9 cellular contexts compared by ENCODE assay signal in the genomic region with DNA sequence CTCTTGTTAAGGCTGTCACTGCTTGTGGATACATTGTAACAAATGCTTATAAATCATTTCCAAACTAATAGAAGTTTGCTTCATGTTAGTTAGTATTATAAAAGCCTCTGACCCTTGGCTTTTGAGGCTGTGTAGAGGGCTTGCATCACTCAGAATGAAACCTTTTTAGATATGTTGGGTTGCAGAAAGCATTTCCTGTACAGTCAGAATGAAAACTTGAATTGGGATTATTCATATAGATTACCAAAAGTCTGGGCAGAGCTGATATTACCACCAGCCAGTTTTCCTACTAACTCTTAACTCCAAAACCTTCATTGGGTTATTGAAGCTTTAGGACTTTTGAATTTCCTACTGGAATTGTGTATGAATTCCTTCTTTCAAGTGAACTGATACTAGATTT. TPM values are rescaled to one million over a fixed set of nuclear protein-coding genes. Genes with fewer than 3 reads are reported as not detected.
A peak's percentile ranks its signal among the peaks of the same experiment; 100 is the strongest.
DNase-seq lines count a peak whose midpoint lies in the region; ATAC-seq and TF ChIP-seq lines count a peak whose summit lies in the region.
"Had no signal": no experiment of that assay in that cellular context is flagged by ENCODE, and none has a peak within 500 bp of the region (broad histone marks: within the 10 kb centered on the region; RNA-seq: fewer than 3 reads in every experiment).

No MANE protein-coding gene starts in this region.

- ATAC-seq in GM18499 (IDR thresholded peaks at IDR 0.05; ENCODE audit: insufficient read depth, unreplicated experiment), result peak; percentile 70
- peak; percentile 79 for ATAC-seq in GM21423 (IDR thresholded peaks at IDR 0.05; ENCODE audit: unreplicated experiment)
- ATAC-seq in HG03378 (IDR thresholded peaks at IDR 0.05; ENCODE audit: unreplicated experiment), result peak; percentile 81
- peak; percentile 42 for ATAC-seq in effector memory CD8-positive, alpha-beta T cell (replicated peaks)

- H3K36me3 Mint-ChIP-seq in effector memory CD8-positive, alpha-beta T cell (ENCODE audit: insufficient read depth), result peaks cover 29% of the 10 kb centered on the region

- H3K27ac Mint-ChIP-seq in effector memory CD8-positive, alpha-beta T cell, result no peak overlapping the region

- no peaks in the 10 kb centered on the region for H3K27me3 Mint-ChIP-seq in effector memory CD8-positive, alpha-beta T cell

- H3K9me3 Mint-ChIP-seq in effector memory CD8-positive, alpha-beta T cell, result no peaks in the 10 kb centered on the region

- no peak for TF ChIP-seq POLR2A in erythroblast (IDR thresholded peaks at IDR 0.05; ENCODE audit: low read length)

- DNase-seq in effector memory CD8-positive, alpha-beta T cell, result no peak
- DNase-seq in HT-29 (ENCODE audit: low spot score) (no peak), pons (ENCODE audit: low spot score) (no peak), NCI-H446 (lab: John Stamatoyannopoulos, UW) (no peak), erythroblast (lab: John Stamatoyannopoulos, UW) (no peak)
- DNase-seq: NCI-H146 had no signal

- peaks cover 56 to 63% of the 10 kb centered on the region in 2 donors for H3K4me1 Mint-ChIP-seq in effector memory CD8-positive, alpha-beta T cell (ENCODE audit: low read depth in 2 of 2)

- H3K4me3 Mint-ChIP-seq in effector memory CD8-positive, alpha-beta T cell, result no peak overlapping the region

RNA-seq across cellular contexts. Expression of a gene that starts 12.0 kb away (rescaled TPM):
- total RNA-seq in HT-29 (2014; rRNA removed; shearing (Covaris generic)), result 49.7 and 54.8 TPM in 2 replicates

RNA-seq across cellular contexts. Expression of a gene that starts 46.9 kb away (rescaled TPM):
- 222 and 227 TPM in 2 replicates for total RNA-seq in HT-29 (2014; rRNA removed; shearing (Covaris generic))
